Comparison of ENCODE assay signal across 3 cellular contexts in the genomic region with DNA sequence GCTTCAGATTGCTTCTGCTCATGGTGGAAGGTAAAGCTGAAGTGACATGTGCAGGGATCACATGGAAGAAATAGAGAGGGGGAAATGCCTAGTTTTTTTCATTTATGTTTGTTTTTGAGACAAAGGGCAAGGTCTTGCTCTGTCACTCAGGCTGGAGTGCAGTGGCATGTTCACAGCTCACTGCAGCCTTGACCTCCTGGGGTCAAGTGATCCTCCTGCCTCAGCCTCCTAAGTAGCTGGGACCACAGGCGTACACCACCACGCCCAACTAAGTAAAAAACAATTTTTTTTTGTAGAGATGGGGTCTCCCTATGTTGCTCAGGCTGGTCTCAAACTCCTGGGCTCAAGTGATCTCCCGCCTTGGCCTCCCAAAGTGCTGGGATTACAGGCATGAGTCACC. TPM values are rescaled to one million over a fixed set of nuclear protein-coding genes. Genes with fewer than 3 reads are reported as not detected.
"Had no signal": no experiment of that assay in that cellular context is flagged by ENCODE, and none has a peak within 500 bp of the region (broad histone marks: within the 10 kb centered on the region; RNA-seq: fewer than 3 reads in every experiment).

No MANE protein-coding gene starts in this region.

RNA-seq across cellular contexts. Expression of a gene that starts 19.6 kb away (rescaled TPM):
- total RNA-seq: LHCN-M2, M059J, MCF 10A had no signal
